In genomic region chr15:60328852-60329443, GRCh38 we compare ENCODE assay signal across 8 cellular contexts.
DNase-seq lines count a peak whose midpoint lies in the region; ATAC-seq and TF ChIP-seq lines count a peak whose summit lies in the region.

No MANE protein-coding gene starts in this region.

- peaks cover 18% of the 10 kb centered on the region for H3K4me1 ChIP-seq in OCI-LY3 (ENCODE audit: low read length)
- H3K4me1 ChIP-seq in neural progenitor cell, result peaks cover 28% of the 10 kb centered on the region

- no peaks in the 10 kb centered on the region for H3K36me3 Mint-ChIP-seq in neural progenitor cell

- H3K4me3 Mint-ChIP-seq in neural progenitor cell, result no peak overlapping the region

- H3K27me3 ChIP-seq in OCI-LY3 (ENCODE audit: low read depth, low read length), result peaks cover 21% of the 10 kb centered on the region
- H3K27me3 ChIP-seq in neural progenitor cell, result no peaks in the 10 kb centered on the region

- ATAC-seq in GM21717 (IDR thresholded peaks at IDR 0.05; ENCODE audit: unreplicated experiment) (no peak), HG02885 (IDR thresholded peaks at IDR 0.05; ENCODE audit: poor library complexity, unreplicated experiment) (no peak), HG03520 (IDR thresholded peaks at IDR 0.05; ENCODE audit: unreplicated experiment) (no peak)

- H3K4me3 ChIP-seq in OCI-LY3 (ENCODE audit: low read length) (no peak overlapping the region), coronary artery (no peak overlapping the region), neural progenitor cell (no peak overlapping the region)

- H3K27me3 Mint-ChIP-seq in neural progenitor cell (ENCODE audit: insufficient read depth, low read depth), result peaks cover 8% of the 10 kb centered on the region

- H3F3A ChIP-seq in neural progenitor cell (ENCODE audit: low read depth), result peaks cover 12% of the 10 kb centered on the region

- H2AFZ ChIP-seq in OCI-LY3 (ENCODE audit: low read depth, low read length) (no peak overlapping the region), neural progenitor cell (replicated peaks) (no peak overlapping the region)

- H3K27ac Mint-ChIP-seq in neural progenitor cell, result no peak overlapping the region

- H3K36me3 ChIP-seq in OCI-LY3 (replicated peaks; ENCODE audit: low read depth, low read length) (no peaks in the 10 kb centered on the region), neural progenitor cell (no peaks in the 10 kb centered on the region)

- H3K4me2 ChIP-seq in OCI-LY3 (ENCODE audit: low read length) (no peak overlapping the region), neural progenitor cell (no peak overlapping the region)

- H3K79me2 ChIP-seq in OCI-LY3 (ENCODE audit: low read length), result no peaks in the 10 kb centered on the region
- no peaks in the 10 kb centered on the region for H3K79me2 ChIP-seq in neural progenitor cell (ENCODE audit: low read depth)

- peak; percentile 68 for DNase-seq in activated effector memory CD4-positive, alpha-beta T cell treated with anti-CD3 and anti-CD28 coated beads, Interleukin-2, amount 50 U/mL, for 16 hours
- no peak for DNase-seq in activated effector memory CD4-positive, alpha-beta T cell treated with Interleukin-2 at 50 U/mL for 16 hours
- DNase-seq in coronary artery (ENCODE audit: low spot score) (no peak), neural progenitor cell (ENCODE audit: low spot score) (peak; percentile 41)

- H3K4me1 Mint-ChIP-seq in neural progenitor cell, result peaks cover 25% of the 10 kb centered on the region

- peaks cover 1% of the 10 kb centered on the region for H3K9me3 Mint-ChIP-seq in neural progenitor cell

- no peak overlapping the region for H3K27ac ChIP-seq in OCI-LY3 (ENCODE audit: low read length)
- H3K27ac ChIP-seq in coronary artery, result no peak overlapping the region
- no peak overlapping the region for H3K27ac ChIP-seq in neural progenitor cell

- H4K20me1 ChIP-seq in OCI-LY3 (ENCODE audit: insufficient read depth, low read length), result no peaks in the 10 kb centered on the region
- H4K20me1 ChIP-seq in neural progenitor cell (ENCODE audit: low read depth), result no peaks in the 10 kb centered on the region

- no peak overlapping the region for H3K9ac ChIP-seq in OCI-LY3 (ENCODE audit: low read length)
- no peak overlapping the region for H3K9ac ChIP-seq in neural progenitor cell

- H3K9me3 ChIP-seq in OCI-LY3 (ENCODE audit: insufficient read depth, low read length), result no peaks in the 10 kb centered on the region
- no peaks in the 10 kb centered on the region for H3K9me3 ChIP-seq in neural progenitor cell (ENCODE audit: low read depth)

- TF ChIP-seq CTCF in OCI-LY3 (IDR thresholded peaks at IDR 0.05; ENCODE audit: low read depth, low read length), result peak; percentile 84
- peak; percentile 11 for TF ChIP-seq CTCF in coronary artery (IDR thresholded peaks at IDR 0.05)
- TF ChIP-seq CTCF in neural progenitor cell (IDR thresholded peaks at IDR 0.05), result peak; percentile 92

Comparison
In these comparisons a context has a peak if more than half of its experiments do, and no peak if none do; other contexts are left out.
1. DNase-seq: peak in activated effector memory CD4-positive, alpha-beta T cell treated with anti-CD3 and anti-CD28 coated beads, Interleukin-2, amount 50 U/mL, for 16 hours (single experiment) and neural progenitor cell (single experiment); none in activated effector memory CD4-positive, alpha-beta T cell treated with Interleukin-2 at 50 U/mL for 16 hours (single experiment) and coronary artery (single experiment).
2. CTCF ChIP-seq: peak in every context shown above with its lines; median percentile 92 in neural progenitor cell; 84 in OCI-LY3; 11 in coronary artery.